Comparison of ENCODE assay signal across 8 cellular contexts in the genomic region with DNA sequence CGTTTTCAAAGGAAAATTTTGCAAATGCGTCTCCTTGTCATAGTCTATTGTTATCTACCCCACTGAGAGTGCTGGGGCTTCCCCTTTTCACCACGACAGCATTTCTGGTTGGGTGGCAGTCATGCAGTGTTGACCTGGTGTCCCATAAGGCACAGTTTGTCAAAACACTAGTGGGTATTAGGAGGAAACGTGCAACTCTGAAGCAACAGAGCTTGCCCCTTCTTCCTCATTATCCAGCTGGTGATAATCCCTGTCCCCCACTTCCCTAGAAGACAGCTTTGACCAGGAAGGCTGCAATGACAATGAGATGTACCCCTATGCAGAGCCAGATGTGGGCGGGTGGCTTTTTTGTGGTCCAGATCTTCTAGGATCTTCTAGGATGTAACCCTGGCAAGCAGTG. TPM values are rescaled to one million over a fixed set of nuclear protein-coding genes. Genes with fewer than 3 reads are reported as not detected.
DNase-seq lines count a peak whose midpoint lies in the region; ATAC-seq and TF ChIP-seq lines count a peak whose summit lies in the region.

No MANE protein-coding gene starts in this region.

- no peaks in the 10 kb centered on the region for H3K27me3 ChIP-seq in PC-3 (ENCODE audit: low read length)

- no peaks in the 10 kb centered on the region for H3K36me3 Mint-ChIP-seq in naive B cell

- H3K27ac ChIP-seq in PC-3 (ENCODE audit: low read length) = no peak overlapping the region

- DNase-seq in activated CD4-positive, alpha-beta T cell treated with anti-CD3 and anti-CD28 coated beads, Interleukin-2, amount 50 U/mL, for 1 hour = peak; percentile 40
- peak; percentile 79 for DNase-seq in naive B cell
- DNase-seq in PC-3 = no peak
- no peak for DNase-seq in left colon
- no peak for DNase-seq in A172 (ENCODE audit: low spot score)
- DNase-seq in HEK293T (ENCODE audit: extremely low spot score) = no peak

- no peaks in the 10 kb centered on the region for H3K9me3 Mint-ChIP-seq in naive B cell

- CTCF ChIA-PET in PC-3 (lab: Charles Lee) = no interaction called here
- CTCF ChIA-PET in HEK293T (lab: Yijun Ruan, JAX) = no interaction called here

- no peaks in the 10 kb centered on the region for H3K79me2 ChIP-seq in PC-3 (ENCODE audit: low read length)

- ATAC-seq in GM19324 (IDR thresholded peaks at IDR 0.05; ENCODE audit: low FRiP score, unreplicated experiment) (peak; percentile 43), HG03342 (IDR thresholded peaks at IDR 0.05; ENCODE audit: unreplicated experiment) (peak; percentile 41), naive B cell (ENCODE audit: low read depth in 2 of 2) (peak; percentile 75), PC-3 (no peak), left colon (no peak)

- H3K4me3 ChIP-seq in PC-3 (ENCODE audit: low read length) = no peak overlapping the region

- H3K27ac Mint-ChIP-seq in naive B cell = peak overlapping the region; percentile 96 to 99 (median 98)

- intact Hi-C loops in PC-3 (cut with micrococcal nuclease) = loop anchor here (10.0 kb wide), 1 partner anchor 82 kb away; no protein-coding TSS in a partner anchor
- intact Hi-C loops in left colon (cut with DNase I, micrococcal nuclease) = loop anchor here in 1 of 2 donors (10.0 kb wide), 1 partner anchor 142 kb away; no protein-coding TSS in a partner anchor

- POLR2A ChIA-PET in PC-3 (lab: Charles Lee; ENCODE audit: unreplicated experiment) (no interaction called here), HEK293T (lab: Yijun Ruan, JAX) (no interaction called here)

- H4K20me1 ChIP-seq in PC-3 (ENCODE audit: low read length) = no peaks in the 10 kb centered on the region

- H3K4me1 Mint-ChIP-seq in naive B cell = peaks cover 49 to 75% (median 73%) of the 10 kb centered on the region in 3 donors

- H2AFZ ChIP-seq in PC-3 (ENCODE audit: low read length) = no peak overlapping the region

- no peaks in the 10 kb centered on the region for H3K27me3 Mint-ChIP-seq in naive B cell

- no peaks in the 10 kb centered on the region for H3F3A ChIP-seq in PC-3 (ENCODE audit: low read length, unreplicated experiment)

- no peaks in the 10 kb centered on the region for H3K9me2 ChIP-seq in PC-3 (replicated peaks; ENCODE audit: low read length)

- H3K4me1 ChIP-seq in PC-3 (ENCODE audit: insufficient read depth, low read length) = no peaks in the 10 kb centered on the region

- no peak for TF ChIP-seq CTCF in PC-3 (conservative IDR thresholded peaks at IDR 0.05; ENCODE audit: low read depth, low read length)

- no peaks in the 10 kb centered on the region for H3K36me3 ChIP-seq in PC-3 (ENCODE audit: low read depth, low read length)

- peak overlapping the region; percentile 84 to 99 (median 96) for H3K4me3 Mint-ChIP-seq in naive B cell

- H3K9ac ChIP-seq in PC-3 (ENCODE audit: low read length) = no peak overlapping the region

- no TSS peak for BruUV-seq in PC-3 (replicated peaks; lab: Mats Ljungman, UMichigan)

- no peaks in the 10 kb centered on the region for H3K9me3 ChIP-seq in PC-3 (ENCODE audit: low read length)

- no peak overlapping the region for H3K4me2 ChIP-seq in PC-3 (ENCODE audit: low read length)

TF ChIP-seq in HEK293T, 16 proteins besides CTCF, POLR2A, EP300 and RAD21:
- TF ChIP-seq FOXA1 (IDR thresholded peaks at IDR 0.05) = no peak
- no peak for TF ChIP-seq PKNOX1 (IDR thresholded peaks at IDR 0.05)
- TF ChIP-seq BHLHE40 (IDR thresholded peaks at IDR 0.05; ENCODE audit: borderline replicate concordance) = no peak
- no peak for TF ChIP-seq ARNT (IDR thresholded peaks at IDR 0.05)
- no peak for TF ChIP-seq FOXM1 (IDR thresholded peaks at IDR 0.05; ENCODE audit: borderline replicate concordance)
- no peak for TF ChIP-seq SUZ12 (IDR thresholded peaks at IDR 0.05)
- TF ChIP-seq SP1 (IDR thresholded peaks at IDR 0.05) = no peak
TF ChIP-seq in HEK293T: peak in this region for 0.

RNA-seq across cellular contexts. Expression of gene TBC1D1, which starts 1.8 kb away (rescaled TPM):
- polyA plus RNA-seq in naive B cell (ENCODE audit: low read depth in 6 of 6) = 10 to 100 TPM; 44.3 to 89.6 (median 62.5) TPM
- total RNA-seq in PC-3 (2014; rRNA removed) (87.0 and 89.0 TPM in 2 replicates), left colon (10 to 100 TPM; 51.5 to 96.3 TPM)
- 72.8 and 97.0 TPM in 2 replicates for total RNA-seq in A172 (2014; rRNA removed; shearing (Covaris generic))

Comparison
In these comparisons a context has a peak if more than half of its experiments do, and no peak if none do; other contexts are left out.
1. ATAC-seq: peak in GM19324 (single experiment), HG03342 (single experiment) and naive B cell (2 of 2); none in PC-3 (single experiment) and left colon (single experiment).
2. DNase-seq: peak in activated CD4-positive, alpha-beta T cell treated with anti-CD3 and anti-CD28 coated beads, Interleukin-2, amount 50 U/mL, for 1 hour (single experiment) and naive B cell (single experiment); none in PC-3 (single experiment), left colon (0 of 2), A172 (single experiment) and HEK293T (single experiment).